Comparison of ENCODE assay signal across 8 cellular contexts in the genomic region with DNA sequence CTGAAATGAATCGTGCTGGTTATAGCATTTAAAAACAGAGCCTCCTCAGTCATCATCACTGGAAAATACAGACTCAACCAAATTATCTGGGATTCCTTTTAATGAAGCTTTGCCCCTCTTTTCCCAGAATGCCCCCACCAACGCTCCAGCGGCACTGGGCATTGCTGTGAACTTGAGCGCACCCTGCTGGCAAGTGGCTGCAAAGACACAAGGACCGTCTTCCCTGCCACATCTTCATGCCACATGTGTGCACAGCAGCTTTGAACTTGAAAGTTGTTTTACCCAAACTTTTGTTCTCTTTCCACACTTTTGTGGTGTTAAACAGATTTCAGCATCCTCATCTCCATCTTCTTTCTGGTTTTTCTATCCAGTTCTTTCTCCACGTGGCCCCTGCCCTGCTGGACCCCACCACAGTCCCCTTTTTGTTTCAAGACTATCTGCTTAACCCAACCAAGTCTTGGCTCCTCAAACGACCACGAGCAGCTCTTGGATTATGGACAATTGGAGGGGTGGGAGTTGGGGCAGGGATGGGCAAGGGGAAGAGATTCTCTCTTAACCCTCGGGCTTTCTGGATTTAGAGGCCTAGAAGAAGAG. TPM values are rescaled to one million over a fixed set of nuclear protein-coding genes. Genes with fewer than 3 reads are reported as not detected.
DNase-seq lines count a peak whose midpoint lies in the region; ATAC-seq and TF ChIP-seq lines count a peak whose summit lies in the region.

No MANE protein-coding gene starts in this region.

- no peak overlapping the region for H3K4me3 Mint-ChIP-seq in T-helper 2 cell treated with Interferon-gamma antibody and Interleukin-4, amounts not matched to agents 5 μg/mL and 100 μg/mL, for 36 hours

- no peak overlapping the region for H3K9ac ChIP-seq in fibroblast of lung (ENCODE audit: insufficient read depth, low read length)

- H3K27ac Mint-ChIP-seq in T-helper 2 cell treated with Interferon-gamma antibody and Interleukin-4, amounts not matched to agents 5 μg/mL and 100 μg/mL, for 36 hours: no peak overlapping the region

- H3K4me1 ChIP-seq in fibroblast of lung (ENCODE audit: control insufficient read depth, extremely low read depth, insufficient read depth, low read length) (no peaks in the 10 kb centered on the region), osteoblast (ENCODE audit: insufficient read depth, low read length) (no peaks in the 10 kb centered on the region)

- H3K27ac ChIP-seq in fibroblast of lung (ENCODE audit: insufficient read depth, low read length) (no peak overlapping the region), osteoblast (ENCODE audit: low read depth, low read length) (no peak overlapping the region)

- no peaks in the 10 kb centered on the region for H3K9me3 Mint-ChIP-seq in T-helper 2 cell treated with Interferon-gamma antibody and Interleukin-4, amounts not matched to agents 5 μg/mL and 100 μg/mL, for 36 hours

- no peak overlapping the region for H3K4me3 ChIP-seq in fibroblast of lung (replicated peaks in 1 of 4; ENCODE audit: control extremely low read depth in 1 of 4, insufficient read depth in 1 of 4, low read depth in 3 of 4, low read length in 4 of 4)
- no peak overlapping the region for H3K4me3 ChIP-seq in osteoblast (ENCODE audit: insufficient read depth, low read length)

- no peak overlapping the region for H3K4me2 ChIP-seq in fibroblast of lung (ENCODE audit: extremely low read depth, insufficient read depth, low read length)
- H3K4me2 ChIP-seq in osteoblast (ENCODE audit: insufficient read depth, low read length): no peak overlapping the region

- H3K9me3 ChIP-seq in fibroblast of lung (ENCODE audit: control insufficient read depth, insufficient read depth, low read depth, low read length) (no peaks in the 10 kb centered on the region), osteoblast (ENCODE audit: low read depth, low read length) (no peaks in the 10 kb centered on the region)

- peak in 3 of 5 experiments; percentile 33 to 35 (median 34) for DNase-seq in T-helper 2 cell
- no peak for DNase-seq in T-helper 2 cell treated with Interferon-gamma antibody and Interleukin-4, amounts not matched to agents 5 μg/mL and 100 μg/mL, for 36 hours (ENCODE audit: low spot score)
- DNase-seq in NCI-H526 (lab: John Stamatoyannopoulos, UW): peak; percentile 66 to 84
- DNase-seq in activated T-cell treated with anti-CD3 and anti-CD28 coated beads for 1 hour (ENCODE audit: low read depth): peak; percentile 46
- peak in 1 of 2 donors; percentile 30 for DNase-seq in fibroblast of lung (ENCODE audit: low read depth in 2 of 2)
- DNase-seq in osteoblast (ENCODE audit: insufficient read length, low spot score, missing footprints): peak; percentile 92

- H3K36me3 ChIP-seq in fibroblast of lung (ENCODE audit: control insufficient read depth, insufficient read depth, low read length) (no peaks in the 10 kb centered on the region), osteoblast (ENCODE audit: insufficient read depth, low read length) (no peaks in the 10 kb centered on the region)

- H3K4me1 Mint-ChIP-seq in T-helper 2 cell treated with Interferon-gamma antibody and Interleukin-4, amounts not matched to agents 5 μg/mL and 100 μg/mL, for 36 hours (ENCODE audit: low read depth): peaks cover 1% of the 10 kb centered on the region

- peak; percentile 84 to 93 for TF ChIP-seq CTCF in fibroblast of lung (conservative IDR thresholded peaks at IDR 0.05 in 1 of 2, IDR thresholded peaks at IDR 0.05 in 1 of 2; ENCODE audit: low read depth in 1 of 2, low read length in 2 of 2)
- TF ChIP-seq CTCF in osteoblast (IDR thresholded peaks at IDR 0.05; ENCODE audit: extremely low read depth, low read depth, low read length): peak; percentile 91

- no peaks in the 10 kb centered on the region for H3K36me3 Mint-ChIP-seq in T-helper 2 cell treated with Interferon-gamma antibody and Interleukin-4, amounts not matched to agents 5 μg/mL and 100 μg/mL, for 36 hours (ENCODE audit: low read depth)

- H2AFZ ChIP-seq in fibroblast of lung (ENCODE audit: low read length): no peak overlapping the region
- no peak overlapping the region for H2AFZ ChIP-seq in osteoblast (ENCODE audit: low read length)

- ATAC-seq in HG02588 (IDR thresholded peaks at IDR 0.05; ENCODE audit: unreplicated experiment) (peak; percentile 63), HG02840 (IDR thresholded peaks at IDR 0.05; ENCODE audit: low FRiP score, unreplicated experiment) (no peak)

- H4K20me1 ChIP-seq in fibroblast of lung (ENCODE audit: control insufficient read depth, extremely low read depth, insufficient read depth, low read length) (no peaks in the 10 kb centered on the region), osteoblast (ENCODE audit: insufficient read depth, low read length) (no peaks in the 10 kb centered on the region)

- H3K27me3 ChIP-seq in fibroblast of lung (ENCODE audit: control insufficient read depth, insufficient read depth, low read length) (peaks cover 12% of the 10 kb centered on the region), osteoblast (ENCODE audit: insufficient read depth, low read length) (peaks cover 21% of the 10 kb centered on the region)

- H3K79me2 ChIP-seq in fibroblast of lung (ENCODE audit: control insufficient read depth, insufficient read depth, low read length): no peaks in the 10 kb centered on the region
- H3K79me2 ChIP-seq in osteoblast (ENCODE audit: insufficient read depth, low read length): no peaks in the 10 kb centered on the region

- H3K27me3 Mint-ChIP-seq in T-helper 2 cell treated with Interferon-gamma antibody and Interleukin-4, amounts not matched to agents 5 μg/mL and 100 μg/mL, for 36 hours (ENCODE audit: low read depth): peaks cover 68% of the 10 kb centered on the region

RNA-seq across cellular contexts. Expression of gene LMX1A, which starts 12.8 kb away (rescaled TPM):
- total RNA-seq in fibroblast of lung (not detected in 2 replicates), osteoblast (not detected in 2 replicates)
- not detected in 2 replicates for polyA plus RNA-seq in fibroblast of lung
- not detected in 2 replicates for polyA plus RNA-seq in fibroblast of lung (2012)
- polyA minus RNA-seq in fibroblast of lung (ENCODE audit: low replicate concordance): not detected in 2 replicates
